ENCODE assay signal across 7 cellular contexts in genomic region chr17:76515291-76515949, GRCh38. TPM values are rescaled to one million over a fixed set of nuclear protein-coding genes. Genes with fewer than 3 reads are reported as not detected.
DNase-seq lines count a peak whose midpoint lies in the region; ATAC-seq, FAIRE-seq and TF ChIP-seq lines count a peak whose summit lies in the region.

No MANE protein-coding gene starts in this region.

- H3K27ac ChIP-seq in RWPE1 (peak overlapping the region; percentile 15; the same call in 1 of the 2 replicates), kidney (ENCODE audit: low read depth in 2 of 2, low read length in 2 of 2) (peak overlapping the region; percentile 34 to 65)

- intact Hi-C loops in activated naive CD4-positive, alpha-beta T cell treated with anti-CD3 and anti-CD28 coated beads for 36 hours (cut with micrococcal nuclease), result loop anchor here (1.0 to 10.0 kb wide), 4 partner anchors 41 to 731 kb away; partner anchors contain the start of genes SRSF2 and UNK
- intact Hi-C loops in kidney (cut with DNase I), result no loop called here

- no peaks in the 10 kb centered on the region for H3K36me3 ChIP-seq in kidney (ENCODE audit: control insufficient read depth in 1 of 2, insufficient read depth in 2 of 2, low read length in 2 of 2)

- H3K9ac ChIP-seq in kidney (ENCODE audit: low read length in 2 of 2), result no peak overlapping the region

- H3K4me3 ChIP-seq in kidney (ENCODE audit: low read length in 2 of 2), result no peak overlapping the region

- H3K4me1 Mint-ChIP-seq in activated naive CD4-positive, alpha-beta T cell treated with anti-CD3 and anti-CD28 coated beads for 36 hours (ENCODE audit: low read depth), result peaks cover 22% of the 10 kb centered on the region

- FAIRE-seq in kidney (lab: Jason Lieb, UNC), result no peak

- no peaks in the 10 kb centered on the region for H3K9me3 Mint-ChIP-seq in activated naive CD4-positive, alpha-beta T cell treated with anti-CD3 and anti-CD28 coated beads for 36 hours

- POLR2A ChIA-PET in RWPE1 (lab: Yijun Ruan, JAX; ENCODE audit: low non-redundant PET), result no interaction called here

- no peak for TF ChIP-seq CTCF in RWPE1 (conservative IDR thresholded peaks at IDR 0.05; ENCODE audit: low read depth)
- no peak for TF ChIP-seq CTCF in kidney (IDR thresholded peaks at IDR 0.05; ENCODE audit: borderline replicate concordance, extremely low read depth, insufficient read depth)

- ATAC-seq in GM21576 (IDR thresholded peaks at IDR 0.05; ENCODE audit: unreplicated experiment) (peak; percentile 49), GM19035 (IDR thresholded peaks at IDR 0.05; ENCODE audit: unreplicated experiment) (no peak)

- no peaks in the 10 kb centered on the region for H3K9me3 ChIP-seq in kidney (ENCODE audit: control insufficient read depth in 1 of 2, low read length in 2 of 2)

- peak overlapping the region; percentile 92 for H3K27ac Mint-ChIP-seq in activated naive CD4-positive, alpha-beta T cell treated with anti-CD3 and anti-CD28 coated beads for 36 hours

- peak overlapping the region; percentile 62 for H3K4me3 Mint-ChIP-seq in activated naive CD4-positive, alpha-beta T cell treated with anti-CD3 and anti-CD28 coated beads for 36 hours

- DNase-seq in RWPE1 (ENCODE audit: low spot score), result no peak
- DNase-seq in activated naive CD4-positive, alpha-beta T cell treated with anti-CD3 and anti-CD28 coated beads for 36 hours, result peak; percentile 88
- peak; percentile 92 for DNase-seq in kidney
- peak; percentile 49 to 75 for DNase-seq in stimulated activated CD4-positive, alpha-beta T cell treated with anti-CD3 and anti-CD28 coated beads, Interleukin-4, amount 100 ng/mL, for 4 hours
- no peak for DNase-seq in DMS153 (lab: John Stamatoyannopoulos, UW)

- peaks cover 2 to 4% of the 10 kb centered on the region in 2 donors for H3K4me1 ChIP-seq in kidney (ENCODE audit: control insufficient read depth in 1 of 2, insufficient read depth in 1 of 2, low read depth in 1 of 2, low read length in 2 of 2)

- no peaks in the 10 kb centered on the region for H3K36me3 Mint-ChIP-seq in activated naive CD4-positive, alpha-beta T cell treated with anti-CD3 and anti-CD28 coated beads for 36 hours (ENCODE audit: low read depth)

- H3K27me3 Mint-ChIP-seq in activated naive CD4-positive, alpha-beta T cell treated with anti-CD3 and anti-CD28 coated beads for 36 hours (ENCODE audit: low read depth), result no peaks in the 10 kb centered on the region

- CTCF ChIA-PET in RWPE1 (lab: Yijun Ruan, JAX), result no interaction called here
- CTCF ChIA-PET in activated naive CD4-positive, alpha-beta T cell treated with anti-CD3 and anti-CD28 coated beads for 36 hours (lab: Charles Lee), result interaction anchor here (0.7 to 1.1 kb wide), 4 partner anchors 9 to 81 kb away, joined by 3 to 5 read pairs (median 4); no protein-coding TSS in a partner anchor

RNA-seq across cellular contexts. Expression of gene RHBDF2, which starts 14.2 kb away (rescaled TPM):
- 10 to 100 TPM; 13.3 to 13.4 TPM for total RNA-seq in activated naive CD4-positive, alpha-beta T cell treated with anti-CD3 and anti-CD28 coated beads for 36 hours
- total RNA-seq in kidney, result 58.6 TPM
- polyA plus RNA-seq in kidney (ENCODE audit: insufficient read depth, low read depth, low replicate concordance), result 6.8 TPM

RNA-seq across cellular contexts. Expression of gene CYGB, which starts 22.1 kb away (rescaled TPM):
- total RNA-seq in activated naive CD4-positive, alpha-beta T cell treated with anti-CD3 and anti-CD28 coated beads for 36 hours, result not detected
- 12.6 TPM for total RNA-seq in kidney
- polyA plus RNA-seq in kidney (ENCODE audit: insufficient read depth, low read depth, low replicate concordance), result 6.7 TPM

RNA-seq across cellular contexts. Expression of gene PRCD, which starts 24.4 kb away (rescaled TPM):
- not detected for total RNA-seq in activated naive CD4-positive, alpha-beta T cell treated with anti-CD3 and anti-CD28 coated beads for 36 hours
- 2.2 TPM for total RNA-seq in kidney
- not detected for polyA plus RNA-seq in kidney (ENCODE audit: insufficient read depth, low read depth, low replicate concordance)

RNA-seq across cellular contexts. Expression of gene AANAT, which starts 48.0 kb away (rescaled TPM):
- not detected for total RNA-seq in activated naive CD4-positive, alpha-beta T cell treated with anti-CD3 and anti-CD28 coated beads for 36 hours
- total RNA-seq in kidney, result not detected
- polyA plus RNA-seq in kidney (ENCODE audit: insufficient read depth, low read depth, low replicate concordance), result not detected

Comparison
In these comparisons a context has a peak if more than half of its experiments do, and no peak if none do; other contexts are left out.
1. DNase-seq: peak in activated naive CD4-positive, alpha-beta T cell treated with anti-CD3 and anti-CD28 coated beads for 36 hours (single experiment), kidney (single experiment) and stimulated activated CD4-positive, alpha-beta T cell treated with anti-CD3 and anti-CD28 coated beads, Interleukin-4, amount 100 ng/mL, for 4 hours (2 of 2); none in RWPE1 (single experiment) and DMS153 (single experiment).
2. RNA of gene CYGB, which starts 22.1 kb away (total RNA-seq): 12.6 TPM in kidney (single experiment); not detected in activated naive CD4-positive, alpha-beta T cell treated with anti-CD3 and anti-CD28 coated beads for 36 hours; every median in the first group is over 10 times any median in the second.